Comparison of ENCODE assay signal across 1 cellular context in the genomic region with DNA sequence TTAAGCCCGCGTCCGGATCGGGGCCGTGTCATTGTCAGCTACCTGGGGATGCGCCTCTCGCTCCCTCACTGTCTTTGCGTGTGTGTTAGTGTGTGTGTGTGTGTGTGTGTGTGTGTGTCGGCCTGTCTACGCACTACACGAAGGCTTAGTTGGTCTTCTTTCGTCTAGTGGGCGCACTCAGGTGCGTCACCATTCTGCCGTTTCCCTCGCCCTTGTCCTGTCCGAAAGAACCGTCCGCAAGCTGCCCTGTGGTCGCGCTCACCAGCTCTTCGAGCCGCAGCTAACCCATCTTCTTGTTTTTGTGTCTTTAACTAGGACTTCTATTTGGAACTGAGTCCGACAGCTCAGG.
TF ChIP-seq lines count a peak whose summit lies in the region.

No MANE protein-coding gene starts in this region.

TF ChIP-seq in HepG2, 621 proteins besides CTCF, POLR2A, EP300 and RAD21:
- TF ChIP-seq, protein P1, sequence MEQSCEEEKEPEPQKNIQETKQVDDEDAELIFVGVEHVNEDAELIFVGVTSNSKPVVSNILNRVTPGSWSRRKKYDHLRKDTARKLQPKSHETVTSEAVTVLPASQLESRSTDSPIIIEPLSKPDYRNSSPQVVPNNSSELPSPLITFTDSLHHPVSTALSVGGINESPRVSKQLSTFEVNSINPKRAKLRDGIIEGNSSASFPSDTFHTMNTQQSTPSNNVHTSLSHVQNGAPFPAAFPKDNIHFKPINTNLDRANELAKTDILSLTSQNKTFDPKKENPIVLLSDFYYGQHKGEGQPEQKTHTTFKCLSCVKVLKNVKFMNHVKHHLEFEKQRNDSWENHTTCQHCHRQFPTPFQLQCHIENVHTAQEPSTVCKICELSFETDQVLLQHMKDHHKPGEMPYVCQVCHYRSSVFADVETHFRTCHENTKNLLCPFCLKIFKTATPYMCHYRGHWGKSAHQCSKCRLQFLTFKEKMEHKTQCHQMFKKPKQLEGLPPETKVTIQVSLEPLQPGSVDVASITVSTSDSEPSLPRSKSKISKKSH (CRISPR knock-in tag; IDR thresholded peaks at IDR 0.05; ENCODE audit: borderline replicate concordance), result 0 out of 2 replicates have a peak, but pooled peaks have one; percentile 8
- TF ChIP-seq, protein P2, sequence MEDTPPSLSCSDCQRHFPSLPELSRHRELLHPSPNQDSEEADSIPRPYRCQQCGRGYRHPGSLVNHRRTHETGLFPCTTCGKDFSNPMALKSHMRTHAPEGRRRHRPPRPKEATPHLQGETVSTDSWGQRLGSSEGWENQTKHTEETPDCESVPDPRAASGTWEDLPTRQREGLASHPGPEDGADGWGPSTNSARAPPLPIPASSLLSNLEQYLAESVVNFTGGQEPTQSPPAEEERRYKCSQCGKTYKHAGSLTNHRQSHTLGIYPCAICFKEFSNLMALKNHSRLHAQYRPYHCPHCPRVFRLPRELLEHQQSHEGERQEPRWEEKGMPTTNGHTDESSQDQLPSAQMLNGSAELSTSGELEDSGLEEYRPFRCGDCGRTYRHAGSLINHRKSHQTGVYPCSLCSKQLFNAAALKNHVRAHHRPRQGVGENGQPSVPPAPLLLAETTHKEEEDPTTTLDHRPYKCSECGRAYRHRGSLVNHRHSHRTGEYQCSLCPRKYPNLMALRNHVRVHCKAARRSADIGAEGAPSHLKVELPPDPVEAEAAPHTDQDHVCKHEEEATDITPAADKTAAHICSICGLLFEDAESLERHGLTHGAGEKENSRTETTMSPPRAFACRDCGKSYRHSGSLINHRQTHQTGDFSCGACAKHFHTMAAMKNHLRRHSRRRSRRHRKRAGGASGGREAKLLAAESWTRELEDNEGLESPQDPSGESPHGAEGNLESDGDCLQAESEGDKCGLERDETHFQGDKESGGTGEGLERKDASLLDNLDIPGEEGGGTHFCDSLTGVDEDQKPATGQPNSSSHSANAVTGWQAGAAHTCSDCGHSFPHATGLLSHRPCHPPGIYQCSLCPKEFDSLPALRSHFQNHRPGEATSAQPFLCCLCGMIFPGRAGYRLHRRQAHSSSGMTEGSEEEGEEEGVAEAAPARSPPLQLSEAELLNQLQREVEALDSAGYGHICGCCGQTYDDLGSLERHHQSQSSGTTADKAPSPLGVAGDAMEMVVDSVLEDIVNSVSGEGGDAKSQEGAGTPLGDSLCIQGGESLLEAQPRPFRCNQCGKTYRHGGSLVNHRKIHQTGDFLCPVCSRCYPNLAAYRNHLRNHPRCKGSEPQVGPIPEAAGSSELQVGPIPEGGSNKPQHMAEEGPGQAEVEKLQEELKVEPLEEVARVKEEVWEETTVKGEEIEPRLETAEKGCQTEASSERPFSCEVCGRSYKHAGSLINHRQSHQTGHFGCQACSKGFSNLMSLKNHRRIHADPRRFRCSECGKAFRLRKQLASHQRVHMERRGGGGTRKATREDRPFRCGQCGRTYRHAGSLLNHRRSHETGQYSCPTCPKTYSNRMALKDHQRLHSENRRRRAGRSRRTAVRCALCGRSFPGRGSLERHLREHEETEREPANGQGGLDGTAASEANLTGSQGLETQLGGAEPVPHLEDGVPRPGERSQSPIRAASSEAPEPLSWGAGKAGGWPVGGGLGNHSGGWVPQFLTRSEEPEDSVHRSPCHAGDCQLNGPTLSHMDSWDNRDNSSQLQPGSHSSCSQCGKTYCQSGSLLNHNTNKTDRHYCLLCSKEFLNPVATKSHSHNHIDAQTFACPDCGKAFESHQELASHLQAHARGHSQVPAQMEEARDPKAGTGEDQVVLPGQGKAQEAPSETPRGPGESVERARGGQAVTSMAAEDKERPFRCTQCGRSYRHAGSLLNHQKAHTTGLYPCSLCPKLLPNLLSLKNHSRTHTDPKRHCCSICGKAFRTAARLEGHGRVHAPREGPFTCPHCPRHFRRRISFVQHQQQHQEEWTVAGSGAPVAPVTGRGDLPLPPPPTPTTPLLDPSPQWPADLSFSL (CRISPR knock-in tag; IDR thresholded peaks at IDR 0.05), result peak; percentile 72; the same call in 1 of the 2 replicates
- TF ChIP-seq, protein P3, sequence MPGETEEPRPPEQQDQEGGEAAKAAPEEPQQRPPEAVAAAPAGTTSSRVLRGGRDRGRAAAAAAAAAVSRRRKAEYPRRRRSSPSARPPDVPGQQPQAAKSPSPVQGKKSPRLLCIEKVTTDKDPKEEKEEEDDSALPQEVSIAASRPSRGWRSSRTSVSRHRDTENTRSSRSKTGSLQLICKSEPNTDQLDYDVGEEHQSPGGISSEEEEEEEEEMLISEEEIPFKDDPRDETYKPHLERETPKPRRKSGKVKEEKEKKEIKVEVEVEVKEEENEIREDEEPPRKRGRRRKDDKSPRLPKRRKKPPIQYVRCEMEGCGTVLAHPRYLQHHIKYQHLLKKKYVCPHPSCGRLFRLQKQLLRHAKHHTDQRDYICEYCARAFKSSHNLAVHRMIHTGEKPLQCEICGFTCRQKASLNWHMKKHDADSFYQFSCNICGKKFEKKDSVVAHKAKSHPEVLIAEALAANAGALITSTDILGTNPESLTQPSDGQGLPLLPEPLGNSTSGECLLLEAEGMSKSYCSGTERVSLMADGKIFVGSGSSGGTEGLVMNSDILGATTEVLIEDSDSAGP (CRISPR knock-in tag; IDR thresholded peaks at IDR 0.05; ENCODE audit: borderline replicate concordance), result 0 out of 2 replicates have a peak, but pooled peaks have one; percentile 36
- TF ChIP-seq SOX6 (IDR thresholded peaks at IDR 0.05) (no peak), SOX6 (CRISPR knock-in tag; IDR thresholded peaks at IDR 0.05) (0 out of 2 replicates have a peak, but pooled peaks have one; percentile 3), HIVEP1 (CRISPR knock-in tag; IDR thresholded peaks at IDR 0.05) (no peak), ZSCAN21 (CRISPR knock-in tag; IDR thresholded peaks at IDR 0.05; ENCODE audit: borderline replicate concordance) (0 out of 2 replicates have a peak, but pooled peaks have one; percentile 0), RBFOX2 (IDR thresholded peaks at IDR 0.05; ENCODE audit: low read depth, low read length) (no peak)
- TF ChIP-seq, protein P4, sequence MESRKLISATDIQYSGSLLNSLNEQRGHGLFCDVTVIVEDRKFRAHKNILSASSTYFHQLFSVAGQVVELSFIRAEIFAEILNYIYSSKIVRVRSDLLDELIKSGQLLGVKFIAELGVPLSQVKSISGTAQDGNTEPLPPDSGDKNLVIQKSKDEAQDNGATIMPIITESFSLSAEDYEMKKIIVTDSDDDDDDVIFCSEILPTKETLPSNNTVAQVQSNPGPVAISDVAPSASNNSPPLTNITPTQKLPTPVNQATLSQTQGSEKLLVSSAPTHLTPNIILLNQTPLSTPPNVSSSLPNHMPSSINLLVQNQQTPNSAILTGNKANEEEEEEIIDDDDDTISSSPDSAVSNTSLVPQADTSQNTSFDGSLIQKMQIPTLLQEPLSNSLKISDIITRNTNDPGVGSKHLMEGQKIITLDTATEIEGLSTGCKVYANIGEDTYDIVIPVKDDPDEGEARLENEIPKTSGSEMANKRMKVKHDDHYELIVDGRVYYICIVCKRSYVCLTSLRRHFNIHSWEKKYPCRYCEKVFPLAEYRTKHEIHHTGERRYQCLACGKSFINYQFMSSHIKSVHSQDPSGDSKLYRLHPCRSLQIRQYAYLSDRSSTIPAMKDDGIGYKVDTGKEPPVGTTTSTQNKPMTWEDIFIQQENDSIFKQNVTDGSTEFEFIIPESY (CRISPR knock-in tag; IDR thresholded peaks at IDR 0.05), result peak; percentile 83
